In genomic region chr3:194315965-194316361, GRCh38 we compare ENCODE assay signal across 8 cellular contexts. TPM values are rescaled to one million over a fixed set of nuclear protein-coding genes. Genes with fewer than 3 reads are reported as not detected.
DNase-seq lines count a peak whose midpoint lies in the region; ATAC-seq and TF ChIP-seq lines count a peak whose summit lies in the region.

No MANE protein-coding gene starts in this region.

- peaks cover 16% of the 10 kb centered on the region for H3K9me3 Mint-ChIP-seq in activated T-helper 1 cell treated with anti-CD3 and anti-CD28 coated beads, Interleukin-12 subunit alpha, Interleukin-12 subunit beta, Interleukin-2, Interleukin-4 antibody, amounts not matched to agents 30 ng/mL and 10 ng/mL and 1 ng/mL, durations not matched to agents 14 hours and 24 hours and 36 hours

- peaks cover 0 to 11% of the 10 kb centered on the region in 2 donors for H3K9me3 ChIP-seq in left lung
- peaks cover 0 to 7% (median 0%) of the 10 kb centered on the region in 4 donors for H3K9me3 ChIP-seq in Peyer's patch

- H3K4me1 ChIP-seq in left lung, result peaks cover 4 to 15% of the 10 kb centered on the region in 2 donors
- H3K4me1 ChIP-seq in Peyer's patch, result peaks cover 0 to 16% (median 0%) of the 10 kb centered on the region in 4 donors

- TF ChIP-seq CTCF in left lung (IDR thresholded peaks at IDR 0.05) (peak in 1 of 2 donors; percentile 42), Peyer's patch (IDR thresholded peaks at IDR 0.05) (no peak)

- peak overlapping the region; percentile 49 for H3K4me3 Mint-ChIP-seq in activated T-helper 1 cell treated with anti-CD3 and anti-CD28 coated beads, Interleukin-12 subunit alpha, Interleukin-12 subunit beta, Interleukin-2, Interleukin-4 antibody, amounts not matched to agents 30 ng/mL and 10 ng/mL and 1 ng/mL, durations not matched to agents 14 hours and 24 hours and 36 hours

- H3K4me1 Mint-ChIP-seq in activated T-helper 1 cell treated with anti-CD3 and anti-CD28 coated beads, Interleukin-12 subunit alpha, Interleukin-12 subunit beta, Interleukin-2, Interleukin-4 antibody, amounts not matched to agents 30 ng/mL and 10 ng/mL and 1 ng/mL, durations not matched to agents 14 hours and 24 hours and 36 hours (ENCODE audit: low read depth), result peaks cover 39% of the 10 kb centered on the region

- no peak overlapping the region for H3K27ac ChIP-seq in left lung
- no peak overlapping the region for H3K27ac ChIP-seq in Peyer's patch

- peak; percentile 25 for DNase-seq in NCI-H1417 treated with DMSO at 0.1 percent for 48 hours (lab: John Stamatoyannopoulos, UW)
- DNase-seq in NCI-H1417 (lab: John Stamatoyannopoulos, UW), result no peak
- DNase-seq in activated T-helper 1 cell treated with anti-CD3 and anti-CD28 coated beads, Interleukin-12 subunit alpha, Interleukin-12 subunit beta, Interleukin-2, Interleukin-4 antibody, amounts not matched to agents 30 ng/mL and 10 ng/mL and 1 ng/mL, durations not matched to agents 14 hours and 24 hours and 36 hours (ENCODE audit: low spot score), result no peak
- DNase-seq in left lung, result peak in 1 of 2 donors; percentile 54
- no peak for DNase-seq in Peyer's patch
- DNase-seq in NCI-H2029 treated with DMSO at 0.1 percent for 48 hours (lab: John Stamatoyannopoulos, UW), result no peak
- DNase-seq in RPMI8226, result no peak

- H3K4me3 ChIP-seq in left lung (peak overlapping the region in 1 of 2 donors; percentile 47), Peyer's patch (peak overlapping the region in 2 of 4 donors; percentile 56 to 63)

- H3K27me3 Mint-ChIP-seq in activated T-helper 1 cell treated with anti-CD3 and anti-CD28 coated beads, Interleukin-12 subunit alpha, Interleukin-12 subunit beta, Interleukin-2, Interleukin-4 antibody, amounts not matched to agents 30 ng/mL and 10 ng/mL and 1 ng/mL, durations not matched to agents 14 hours and 24 hours and 36 hours (ENCODE audit: insufficient read depth), result peaks cover 7% of the 10 kb centered on the region

- peak; percentile 23 for ATAC-seq in HG03039 (IDR thresholded peaks at IDR 0.05; ENCODE audit: unreplicated experiment)
- peak; percentile 10 for ATAC-seq in left lung

- peaks cover 11% of the 10 kb centered on the region for H3K36me3 Mint-ChIP-seq in activated T-helper 1 cell treated with anti-CD3 and anti-CD28 coated beads, Interleukin-12 subunit alpha, Interleukin-12 subunit beta, Interleukin-2, Interleukin-4 antibody, amounts not matched to agents 30 ng/mL and 10 ng/mL and 1 ng/mL, durations not matched to agents 14 hours and 24 hours and 36 hours (ENCODE audit: low read depth)

- no peak for TF ChIP-seq POLR2A in Peyer's patch (IDR thresholded peaks at IDR 0.05)

- H3K27ac Mint-ChIP-seq in activated T-helper 1 cell treated with anti-CD3 and anti-CD28 coated beads, Interleukin-12 subunit alpha, Interleukin-12 subunit beta, Interleukin-2, Interleukin-4 antibody, amounts not matched to agents 30 ng/mL and 10 ng/mL and 1 ng/mL, durations not matched to agents 14 hours and 24 hours and 36 hours, result no peak overlapping the region

- intact Hi-C loops in activated T-helper 1 cell treated with anti-CD3 and anti-CD28 coated beads, Interleukin-12 subunit alpha, Interleukin-12 subunit beta, Interleukin-2, Interleukin-4 antibody, amounts not matched to agents 30 ng/mL and 10 ng/mL and 1 ng/mL, durations not matched to agents 14 hours and 24 hours and 36 hours (cut with micrococcal nuclease), result loop anchor here (1.0 to 2.0 kb wide), 4 partner anchors 113 to 651 kb away; partner anchors contain the start of gene HES1
- intact Hi-C loops in left lung (cut with DNase I), result loop anchor here in 1 of 2 donors (5.0 to 10.0 kb wide), 2 partner anchors 534 to 651 kb away; no protein-coding TSS in a partner anchor

- H3K36me3 ChIP-seq in left lung (no peaks in the 10 kb centered on the region), Peyer's patch (no peaks in the 10 kb centered on the region)

- H3K27me3 ChIP-seq in left lung, result peaks cover 0 to 58% of the 10 kb centered on the region in 2 donors
- H3K27me3 ChIP-seq in Peyer's patch, result no peaks in the 10 kb centered on the region

RNA-seq across cellular contexts. Expression of gene CPN2, which starts 35.2 kb away (rescaled TPM):
- total RNA-seq in activated T-helper 1 cell treated with anti-CD3 and anti-CD28 coated beads, Interleukin-12 subunit alpha, Interleukin-12 subunit beta, Interleukin-2, Interleukin-4 antibody, amounts not matched to agents 30 ng/mL and 10 ng/mL and 1 ng/mL, durations not matched to agents 14 hours and 24 hours and 36 hours, result not detected in 2 replicates
- total RNA-seq in left lung (not detected), Peyer's patch (not detected)

RNA-seq across cellular contexts. Expression of gene LRRC15, which starts 53.6 kb away (rescaled TPM):
- not detected in 2 replicates for total RNA-seq in activated T-helper 1 cell treated with anti-CD3 and anti-CD28 coated beads, Interleukin-12 subunit alpha, Interleukin-12 subunit beta, Interleukin-2, Interleukin-4 antibody, amounts not matched to agents 30 ng/mL and 10 ng/mL and 1 ng/mL, durations not matched to agents 14 hours and 24 hours and 36 hours
- total RNA-seq in left lung (1 to 10 TPM in 1 of 2 donors, under 1 TPM in 1; 0.42 to 6.2 TPM), Peyer's patch (under 1 TPM in 1 of 4 donors, not detected in 3; 0.28 TPM)
